ENCODE assay signal across 8 cellular contexts in the genomic region with DNA sequence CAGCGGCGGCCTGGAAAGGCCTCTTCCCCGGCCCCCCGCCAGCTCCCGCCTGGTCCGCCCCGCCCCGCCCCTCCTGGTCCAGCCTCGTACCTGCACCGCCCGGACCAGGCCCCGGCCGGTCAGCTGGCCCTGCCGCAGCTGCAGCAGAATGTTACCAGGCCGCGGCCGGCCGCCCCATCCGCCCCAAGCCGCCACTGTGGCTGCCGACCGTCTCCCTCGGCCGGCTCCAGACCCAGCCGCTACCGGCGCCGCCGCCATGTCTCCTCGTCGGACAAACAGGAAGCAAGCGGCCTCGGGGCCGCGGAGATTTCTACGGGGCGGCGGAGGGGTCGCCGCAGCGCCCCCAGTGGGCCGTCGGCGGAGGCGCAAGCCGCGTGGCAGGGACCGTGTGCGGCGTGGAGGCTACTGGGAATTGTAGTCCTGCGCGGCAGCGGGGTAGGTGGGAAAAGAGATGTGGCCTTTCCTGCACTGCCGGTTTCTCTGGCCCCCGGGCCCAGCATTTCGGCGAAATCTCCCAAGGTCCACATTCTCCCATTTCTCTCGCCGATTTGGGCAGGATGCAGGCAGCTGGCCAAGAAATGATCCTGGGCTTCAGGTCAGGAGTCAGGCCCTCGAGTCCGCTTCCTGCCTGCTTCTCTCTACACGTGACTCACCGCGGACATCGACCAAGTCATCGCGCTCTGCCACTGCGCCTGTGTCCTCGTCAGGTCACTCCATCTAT. TPM values are rescaled to one million over a fixed set of nuclear protein-coding genes. Genes with fewer than 3 reads are reported as not detected.
DNase-seq lines count a peak whose midpoint lies in the region; ATAC-seq and TF ChIP-seq lines count a peak whose summit lies in the region.

A gene with protein sequence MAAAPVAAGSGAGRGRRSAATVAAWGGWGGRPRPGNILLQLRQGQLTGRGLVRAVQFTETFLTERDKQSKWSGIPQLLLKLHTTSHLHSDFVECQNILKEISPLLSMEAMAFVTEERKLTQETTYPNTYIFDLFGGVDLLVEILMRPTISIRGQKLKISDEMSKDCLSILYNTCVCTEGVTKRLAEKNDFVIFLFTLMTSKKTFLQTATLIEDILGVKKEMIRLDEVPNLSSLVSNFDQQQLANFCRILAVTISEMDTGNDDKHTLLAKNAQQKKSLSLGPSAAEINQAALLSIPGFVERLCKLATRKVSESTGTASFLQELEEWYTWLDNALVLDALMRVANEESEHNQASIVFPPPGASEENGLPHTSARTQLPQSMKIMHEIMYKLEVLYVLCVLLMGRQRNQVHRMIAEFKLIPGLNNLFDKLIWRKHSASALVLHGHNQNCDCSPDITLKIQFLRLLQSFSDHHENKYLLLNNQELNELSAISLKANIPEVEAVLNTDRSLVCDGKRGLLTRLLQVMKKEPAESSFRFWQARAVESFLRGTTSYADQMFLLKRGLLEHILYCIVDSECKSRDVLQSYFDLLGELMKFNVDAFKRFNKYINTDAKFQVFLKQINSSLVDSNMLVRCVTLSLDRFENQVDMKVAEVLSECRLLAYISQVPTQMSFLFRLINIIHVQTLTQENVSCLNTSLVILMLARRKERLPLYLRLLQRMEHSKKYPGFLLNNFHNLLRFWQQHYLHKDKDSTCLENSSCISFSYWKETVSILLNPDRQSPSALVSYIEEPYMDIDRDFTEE (minus strand): TSS at position 284 of the 721 bp plus-strand sequence. CDS start 26 bp downstream, at position 258.

- peak; percentile 98 for TF ChIP-seq CTCF in mesothelial cell of epicardium (IDR thresholded peaks at IDR 0.05; ENCODE audit: unreplicated experiment)

- H3K27ac Mint-ChIP-seq in mesothelial cell of epicardium: peak within 1 kb of the TSS; percentile 97

- no peaks in the 10 kb centered on the region for H3K9me3 Mint-ChIP-seq in mesothelial cell of epicardium

- peaks cover 3% of the 10 kb centered on the region for H3K36me3 Mint-ChIP-seq in mesothelial cell of epicardium

- peaks cover 26% of the 10 kb centered on the region for H3K4me1 Mint-ChIP-seq in mesothelial cell of epicardium

- no peaks in the 10 kb centered on the region for H3K27me3 Mint-ChIP-seq in mesothelial cell of epicardium (ENCODE audit: low read depth)

- DNase-seq in Caki2 (ENCODE audit: low read depth) (peak; percentile 97), HS-27A (ENCODE audit: low read depth) (peak; percentile 86), NOMO-1 treated with DMSO at 0.1 percent for 48 hours (lab: John Stamatoyannopoulos, UW; ENCODE audit: unreplicated experiment) (peak; percentile 87), mesothelial cell of epicardium (ENCODE audit: low spot score in 2 of 2, unreplicated experiment in 2 of 2) (peak; percentile 79 to 92)
- DNase-seq in activated CD8-positive, alpha-beta memory T cell treated with anti-CD3 and anti-CD28 coated beads, Interleukin-2, amount 50 U/mL, for 1 hour (ENCODE audit: extremely low read depth): peak; percentile 56
- peak; percentile 77 to 79 for DNase-seq in stimulated activated CD8-positive, alpha-beta memory T cell treated with anti-CD3 and anti-CD28 coated beads, Interleukin-2, amount 100 ng/mL, for 1 hour (ENCODE audit: low read depth in 2 of 2)

- in situ Hi-C loops in Caki2 (cut with HindIII; ENCODE audit: low pct_unique_long_range_greater_than_20kb, low sequenced_read_pairs): no loop called here
- in situ Hi-C loops in endometrial microvascular endothelial cells (cut with HindIII; ENCODE audit: inconsistent ontology term, low pct_unique_long_range_greater_than_20kb, low sequenced_read_pairs): no loop called here

- peak; percentile 95 for ATAC-seq in GM19467 (IDR thresholded peaks at IDR 0.05; ENCODE audit: unreplicated experiment)

- peak within 1 kb of the TSS; percentile 88 for H3K4me3 Mint-ChIP-seq in mesothelial cell of epicardium

RNA-seq across cellular contexts. Expression of the gene that starts here (rescaled TPM):
- 54.4 and 56.9 TPM in 2 replicates for total RNA-seq in Caki2 (2014; rRNA removed; shearing (Covaris generic); ENCODE audit: low replicate concordance)
- total RNA-seq in endometrial microvascular endothelial cells (ENCODE audit: inconsistent ontology term) (92.9 TPM), mesothelial cell of epicardium (93.8 to 96.2 TPM (median 95.6 TPM) in 3 replicates)

Comparison
In these comparisons a context has a peak if more than half of its experiments do, and no peak if none do; other contexts are left out.
1. Peak in every context shown above with its lines: DNase-seq and ATAC-seq.